Comparison of ENCODE assay signal across 1 cellular context in genomic region chr14:72607386-72608125, GRCh38.
TF ChIP-seq lines count a peak whose summit lies in the region.

No MANE protein-coding gene starts in this region.

TF ChIP-seq in HepG2, 621 proteins besides CTCF, POLR2A, EP300 and RAD21 (continued from another document):
- TF ChIP-seq, protein P1, sequence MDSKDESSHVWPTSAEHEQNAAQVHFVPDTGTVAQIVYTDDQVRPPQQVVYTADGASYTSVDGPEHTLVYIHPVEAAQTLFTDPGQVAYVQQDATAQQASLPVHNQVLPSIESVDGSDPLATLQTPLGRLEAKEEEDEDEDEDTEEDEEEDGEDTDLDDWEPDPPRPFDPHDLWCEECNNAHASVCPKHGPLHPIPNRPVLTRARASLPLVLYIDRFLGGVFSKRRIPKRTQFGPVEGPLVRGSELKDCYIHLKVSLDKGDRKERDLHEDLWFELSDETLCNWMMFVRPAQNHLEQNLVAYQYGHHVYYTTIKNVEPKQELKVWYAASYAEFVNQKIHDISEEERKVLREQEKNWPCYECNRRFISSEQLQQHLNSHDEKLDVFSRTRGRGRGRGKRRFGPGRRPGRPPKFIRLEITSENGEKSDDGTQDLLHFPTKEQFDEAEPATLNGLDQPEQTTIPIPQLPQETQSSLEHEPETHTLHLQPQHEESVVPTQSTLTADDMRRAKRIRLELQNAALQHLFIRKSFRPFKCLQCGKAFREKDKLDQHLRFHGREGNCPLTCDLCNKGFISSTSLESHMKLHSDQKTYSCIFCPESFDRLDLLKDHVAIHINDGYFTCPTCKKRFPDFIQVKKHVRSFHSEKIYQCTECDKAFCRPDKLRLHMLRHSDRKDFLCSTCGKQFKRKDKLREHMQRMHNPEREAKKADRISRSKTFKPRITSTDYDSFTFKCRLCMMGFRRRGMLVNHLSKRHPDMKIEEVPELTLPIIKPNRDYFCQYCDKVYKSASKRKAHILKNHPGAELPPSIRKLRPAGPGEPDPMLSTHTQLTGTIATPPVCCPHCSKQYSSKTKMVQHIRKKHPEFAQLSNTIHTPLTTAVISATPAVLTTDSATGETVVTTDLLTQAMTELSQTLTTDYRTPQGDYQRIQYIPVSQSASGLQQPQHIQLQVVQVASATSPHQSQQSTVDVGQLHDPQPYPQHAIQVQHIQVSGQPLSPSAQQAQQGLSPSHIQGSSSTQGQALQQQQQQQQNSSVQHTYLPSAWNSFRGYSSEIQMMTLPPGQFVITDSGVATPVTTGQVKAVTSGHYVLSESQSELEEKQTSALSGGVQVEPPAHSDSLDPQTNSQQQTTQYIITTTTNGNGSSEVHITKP (CRISPR knock-in tag; IDR thresholded peaks at IDR 0.05; ENCODE audit: low read depth), result no peak
- TF ChIP-seq FOXP1 (IDR thresholded peaks at IDR 0.05) (no peak), FOXP1 (CRISPR knock-in tag; IDR thresholded peaks at IDR 0.05) (no peak), RBM22 (optimal IDR thresholded peaks at IDR 0.05; ENCODE audit: low read length) (no peak), ZSCAN12 (CRISPR knock-in tag; IDR thresholded peaks at IDR 0.05) (no peak), ZNF225 (CRISPR knock-in tag; IDR thresholded peaks at IDR 0.05) (no peak), LRRFIP1 (CRISPR knock-in tag; conservative IDR thresholded peaks at IDR 0.05) (no peak), HOXA9 (CRISPR knock-in tag; IDR thresholded peaks at IDR 0.05; ENCODE audit: borderline replicate concordance) (no peak), NCOA1 (CRISPR knock-in tag; IDR thresholded peaks at IDR 0.05) (no peak), KMT2B (CRISPR knock-in tag; IDR thresholded peaks at IDR 0.05) (no peak), ZFYVE20 (CRISPR knock-in tag; IDR thresholded peaks at IDR 0.05; ENCODE audit: borderline replicate concordance, low read depth) (no peak), ZBTB4 (CRISPR knock-in tag; IDR thresholded peaks at IDR 0.05; ENCODE audit: borderline replicate concordance) (no peak), HOXA5 (CRISPR knock-in tag; IDR thresholded peaks at IDR 0.05) (no peak), ZFY (CRISPR knock-in tag; IDR thresholded peaks at IDR 0.05) (no peak), XRCC5 (optimal IDR thresholded peaks at IDR 0.05; ENCODE audit: low read length) (no peak), ZNF446 (CRISPR knock-in tag; IDR thresholded peaks at IDR 0.05) (no peak)
- TF ChIP-seq, protein P2, sequence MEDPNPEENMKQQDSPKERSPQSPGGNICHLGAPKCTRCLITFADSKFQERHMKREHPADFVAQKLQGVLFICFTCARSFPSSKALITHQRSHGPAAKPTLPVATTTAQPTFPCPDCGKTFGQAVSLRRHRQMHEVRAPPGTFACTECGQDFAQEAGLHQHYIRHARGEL (CRISPR knock-in tag; IDR thresholded peaks at IDR 0.05), result no peak
- TF ChIP-seq, protein P3, sequence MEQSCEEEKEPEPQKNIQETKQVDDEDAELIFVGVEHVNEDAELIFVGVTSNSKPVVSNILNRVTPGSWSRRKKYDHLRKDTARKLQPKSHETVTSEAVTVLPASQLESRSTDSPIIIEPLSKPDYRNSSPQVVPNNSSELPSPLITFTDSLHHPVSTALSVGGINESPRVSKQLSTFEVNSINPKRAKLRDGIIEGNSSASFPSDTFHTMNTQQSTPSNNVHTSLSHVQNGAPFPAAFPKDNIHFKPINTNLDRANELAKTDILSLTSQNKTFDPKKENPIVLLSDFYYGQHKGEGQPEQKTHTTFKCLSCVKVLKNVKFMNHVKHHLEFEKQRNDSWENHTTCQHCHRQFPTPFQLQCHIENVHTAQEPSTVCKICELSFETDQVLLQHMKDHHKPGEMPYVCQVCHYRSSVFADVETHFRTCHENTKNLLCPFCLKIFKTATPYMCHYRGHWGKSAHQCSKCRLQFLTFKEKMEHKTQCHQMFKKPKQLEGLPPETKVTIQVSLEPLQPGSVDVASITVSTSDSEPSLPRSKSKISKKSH (CRISPR knock-in tag; IDR thresholded peaks at IDR 0.05; ENCODE audit: borderline replicate concordance), result no peak
- TF ChIP-seq, protein P4, sequence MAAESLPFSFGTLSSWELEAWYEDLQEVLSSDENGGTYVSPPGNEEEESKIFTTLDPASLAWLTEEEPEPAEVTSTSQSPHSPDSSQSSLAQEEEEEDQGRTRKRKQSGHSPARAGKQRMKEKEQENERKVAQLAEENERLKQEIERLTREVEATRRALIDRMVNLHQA (CRISPR knock-in tag; IDR thresholded peaks at IDR 0.05), result no peak
- TF ChIP-seq, protein P5, sequence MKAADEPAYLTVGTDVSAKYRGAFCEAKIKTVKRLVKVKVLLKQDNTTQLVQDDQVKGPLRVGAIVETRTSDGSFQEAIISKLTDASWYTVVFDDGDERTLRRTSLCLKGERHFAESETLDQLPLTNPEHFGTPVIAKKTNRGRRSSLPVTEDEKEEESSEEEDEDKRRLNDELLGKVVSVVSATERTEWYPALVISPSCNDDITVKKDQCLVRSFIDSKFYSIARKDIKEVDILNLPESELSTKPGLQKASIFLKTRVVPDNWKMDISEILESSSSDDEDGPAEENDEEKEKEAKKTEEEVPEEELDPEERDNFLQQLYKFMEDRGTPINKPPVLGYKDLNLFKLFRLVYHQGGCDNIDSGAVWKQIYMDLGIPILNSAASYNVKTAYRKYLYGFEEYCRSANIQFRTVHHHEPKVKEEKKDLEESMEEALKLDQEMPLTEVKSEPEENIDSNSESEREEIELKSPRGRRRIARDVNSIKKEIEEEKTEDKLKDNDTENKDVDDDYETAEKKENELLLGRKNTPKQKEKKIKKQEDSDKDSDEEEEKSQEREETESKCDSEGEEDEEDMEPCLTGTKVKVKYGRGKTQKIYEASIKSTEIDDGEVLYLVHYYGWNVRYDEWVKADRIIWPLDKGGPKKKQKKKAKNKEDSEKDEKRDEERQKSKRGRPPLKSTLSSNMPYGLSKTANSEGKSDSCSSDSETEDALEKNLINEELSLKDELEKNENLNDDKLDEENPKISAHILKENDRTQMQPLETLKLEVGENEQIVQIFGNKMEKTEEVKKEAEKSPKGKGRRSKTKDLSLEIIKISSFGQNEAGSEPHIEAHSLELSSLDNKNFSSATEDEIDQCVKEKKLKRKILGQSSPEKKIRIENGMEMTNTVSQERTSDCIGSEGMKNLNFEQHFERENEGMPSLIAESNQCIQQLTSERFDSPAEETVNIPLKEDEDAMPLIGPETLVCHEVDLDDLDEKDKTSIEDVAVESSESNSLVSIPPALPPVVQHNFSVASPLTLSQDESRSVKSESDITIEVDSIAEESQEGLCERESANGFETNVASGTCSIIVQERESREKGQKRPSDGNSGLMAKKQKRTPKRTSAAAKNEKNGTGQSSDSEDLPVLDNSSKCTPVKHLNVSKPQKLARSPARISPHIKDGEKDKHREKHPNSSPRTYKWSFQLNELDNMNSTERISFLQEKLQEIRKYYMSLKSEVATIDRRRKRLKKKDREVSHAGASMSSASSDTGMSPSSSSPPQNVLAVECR (CRISPR knock-in tag; IDR thresholded peaks at IDR 0.05; ENCODE audit: borderline replicate concordance), result no peak
